Comparison of ENCODE assay signal across 8 cellular contexts in the genomic region with DNA sequence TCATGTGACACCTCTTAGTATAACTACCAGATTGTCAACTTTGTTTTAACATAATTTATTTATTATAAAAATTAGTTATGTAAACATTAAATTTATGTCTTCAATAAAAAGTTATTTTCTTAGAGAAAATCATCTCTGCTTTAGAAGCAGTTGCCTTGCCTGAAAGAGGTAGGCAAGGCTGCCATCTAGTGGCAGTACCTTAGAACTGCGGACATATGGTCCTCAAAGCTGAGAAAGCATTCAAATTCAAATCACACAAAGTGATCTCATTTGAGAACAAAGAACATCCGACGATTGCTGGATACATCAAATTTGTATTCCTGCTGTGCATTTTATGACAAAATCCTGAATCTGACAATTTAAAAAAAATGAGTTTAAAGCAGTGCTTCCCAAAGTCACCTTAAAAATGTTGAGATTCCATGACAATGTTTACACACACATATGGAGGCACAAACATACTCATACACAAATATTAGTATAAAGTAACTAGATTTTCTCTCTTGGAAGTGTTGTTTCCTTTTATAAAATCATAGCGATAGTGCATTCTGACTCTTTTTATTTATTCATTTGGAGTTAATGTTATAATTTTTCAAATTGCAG.
DNase-seq lines count a peak whose midpoint lies in the region; ATAC-seq, FAIRE-seq and TF ChIP-seq lines count a peak whose summit lies in the region.

No MANE protein-coding gene starts in this region.

- no peaks in the 10 kb centered on the region for H3K36me3 Mint-ChIP-seq in activated B cell treated with CpG ODN at 0.5 μM for 24 hours (ENCODE audit: low read depth)

- peak; percentile 33 for FAIRE-seq in GM12892 (lab: Jason Lieb, UNC)

- H3K36me3 ChIP-seq in thoracic aorta, result no peaks in the 10 kb centered on the region

- TF ChIP-seq CTCF in AG04450 (IDR thresholded peaks at IDR 0.05; ENCODE audit: low read depth, low read length), result peak; percentile 90
- no peak for TF ChIP-seq CTCF in activated B cell treated with CpG ODN at 0.5 μM for 24 hours (IDR thresholded peaks at IDR 0.05)
- peak; percentile 95 for TF ChIP-seq CTCF in epithelial cell of esophagus (IDR thresholded peaks at IDR 0.05; ENCODE audit: insufficient read depth, low read depth, low read length, missing control alignments)
- TF ChIP-seq CTCF in thoracic aorta (IDR thresholded peaks at IDR 0.05), result peak; percentile 79

- TF ChIP-seq POLR2A in GM12892 (IDR thresholded peaks at IDR 0.05; ENCODE audit: low read depth, low read length), result no peak

- intact Hi-C loops in activated B cell treated with CpG ODN at 0.5 μM for 24 hours (cut with micrococcal nuclease), result no loop called here

- no peak overlapping the region for H3K27ac Mint-ChIP-seq in activated B cell treated with CpG ODN at 0.5 μM for 24 hours

- POLR2A ChIA-PET in AG04450 (lab: Yijun Ruan, JAX) (no interaction called here), activated B cell treated with CpG ODN at 0.5 μM for 24 hours (lab: Charles Lee) (no interaction called here)

- peak; percentile 89 for ATAC-seq in HG02884 (IDR thresholded peaks at IDR 0.05; ENCODE audit: unreplicated experiment)
- ATAC-seq in activated B cell treated with CpG ODN at 0.5 μM for 24 hours (ENCODE audit: low read depth), result peak; percentile 40
- no peak for ATAC-seq in thoracic aorta (ENCODE audit: insufficient number of reproducible peaks, low FRiP score, low read depth)

- H3K27ac ChIP-seq in AG04450 (ENCODE audit: low read depth, low read length), result no peak overlapping the region
- H3K27ac ChIP-seq in thoracic aorta, result no peak overlapping the region

- no peaks in the 10 kb centered on the region for H3K4me1 ChIP-seq in thoracic aorta (ENCODE audit: control insufficient read depth in 1 of 2, low read depth in 2 of 2)

- peak; percentile 11 for DNase-seq in AG04450 (ENCODE audit: low read depth, low spot score)
- no peak for DNase-seq in GM12892 (ENCODE audit: insufficient read length)
- peak; percentile 14 for DNase-seq in NCI-H2029 (lab: John Stamatoyannopoulos, UW)
- no peak for DNase-seq in activated B cell treated with CpG ODN at 0.5 μM for 24 hours
- peak; percentile 73 for DNase-seq in epithelial cell of esophagus (ENCODE audit: low read depth)
- DNase-seq in myocyte (ENCODE audit: low read depth), result peak; percentile 67
- no peak for DNase-seq in thoracic aorta (ENCODE audit: low spot score)

- H3K4me3 ChIP-seq in AG04450 (ENCODE audit: low read depth, low read length) (no peak overlapping the region), epithelial cell of esophagus (ENCODE audit: low read length) (no peak overlapping the region), thoracic aorta (no peak overlapping the region)

- no peaks in the 10 kb centered on the region for H3K4me1 Mint-ChIP-seq in activated B cell treated with CpG ODN at 0.5 μM for 24 hours

- CTCF ChIA-PET in AG04450 (lab: Charles Lee) (interaction anchor here (0.6 to 3.6 kb wide), 7 partner anchors 9 to 58 kb away, joined by 3 to 19 read pairs (median 4); no protein-coding TSS in a partner anchor), activated B cell treated with CpG ODN at 0.5 μM for 24 hours (lab: Charles Lee) (interaction anchor here (1.1 kb wide), 1 partner anchor 1028 kb away, joined by 3 read pairs; no protein-coding TSS in a partner anchor)

- no peaks in the 10 kb centered on the region for H3K9me3 Mint-ChIP-seq in activated B cell treated with CpG ODN at 0.5 μM for 24 hours

- no peaks in the 10 kb centered on the region for H3K27me3 Mint-ChIP-seq in activated B cell treated with CpG ODN at 0.5 μM for 24 hours

- no peak overlapping the region for H3K4me3 Mint-ChIP-seq in activated B cell treated with CpG ODN at 0.5 μM for 24 hours

- H3K27me3 ChIP-seq in AG04450 (ENCODE audit: control insufficient read depth, insufficient read depth, low read length), result no peaks in the 10 kb centered on the region
- H3K27me3 ChIP-seq in thoracic aorta (replicated peaks; ENCODE audit: insufficient read depth), result no peaks in the 10 kb centered on the region

- no peaks in the 10 kb centered on the region for H3K9me3 ChIP-seq in AG04450 (ENCODE audit: control insufficient read depth, insufficient read depth, low read length)
- no peaks in the 10 kb centered on the region for H3K9me3 ChIP-seq in thoracic aorta

Comparison
In these comparisons a context has a peak if more than half of its experiments do, and no peak if none do; other contexts are left out.
1. DNase-seq: peak in AG04450 (single experiment), NCI-H2029 (single experiment), epithelial cell of esophagus (single experiment) and myocyte (single experiment); none in GM12892 (single experiment), activated B cell treated with CpG ODN at 0.5 μM for 24 hours (single experiment) and thoracic aorta (single experiment).